In genomic region chr17:7552621-7553051, GRCh38 we compare ENCODE assay signal across 9 cellular contexts. TPM values are rescaled to one million over a fixed set of nuclear protein-coding genes. Genes with fewer than 3 reads are reported as not detected.
DNase-seq lines count a peak whose midpoint lies in the region; ATAC-seq, FAIRE-seq and TF ChIP-seq lines count a peak whose summit lies in the region.
"Had no signal": no experiment of that assay in that cellular context is flagged by ENCODE, and none has a peak within 500 bp of the region (broad histone marks: within the 10 kb centered on the region; RNA-seq: fewer than 3 reads in every experiment).

No MANE protein-coding gene starts in this region.

- no peak for TF ChIP-seq POLR2A in H54 (IDR thresholded peaks at IDR 0.05; ENCODE audit: low read depth, low read length)

- no peak for FAIRE-seq in H54 (lab: Jason Lieb, UNC)

- peak; percentile 92 for DNase-seq in GM12865 (ENCODE audit: low read depth)
- peak; percentile 19 for DNase-seq in OCI-M1 (lab: John Stamatoyannopoulos, UW)
- peak in 1 of 2 donors; percentile 47 for DNase-seq in left lung
- no peak for DNase-seq in Right ventricle myocardium superior
- DNase-seq in psoas muscle: no peak
- DNase-seq in H54 (ENCODE audit: insufficient read length, low spot score): no peak
- DNase-seq in OCI-M2 (lab: John Stamatoyannopoulos, UW; ENCODE audit: unreplicated experiment): no peak
- DNase-seq: NCI-H2029 treated with DMSO at 0.1 percent for 48 hours had no signal

- peak; percentile 52 for ATAC-seq in GM21526 (IDR thresholded peaks at IDR 0.05; ENCODE audit: low FRiP score, unreplicated experiment)
- ATAC-seq in left lung: peak; percentile 23
- no peak for ATAC-seq in Right ventricle myocardium superior (ENCODE audit: poor library complexity)
- no peak for ATAC-seq in psoas muscle

- 79 to 87% (median 83%) methylated on average over 6 of the region's 6 CpGs for WGBS in psoas muscle, 3 donors

- H3K4me1 ChIP-seq in left lung (peaks cover 14 to 70% of the 10 kb centered on the region in 2 donors), psoas muscle (peaks cover 2% of the 10 kb centered on the region)

- intact Hi-C loops in left lung (cut with DNase I): no loop called here
- intact Hi-C loops in Right ventricle myocardium superior (cut with DNase I): no loop called here
- intact Hi-C loops in psoas muscle (cut with DNase I): no loop called here

- no peak overlapping the region for H3K4me3 ChIP-seq in GM12865 (ENCODE audit: low read depth, low read length)
- H3K4me3 ChIP-seq in left lung: no peak overlapping the region
- H3K4me3 ChIP-seq in psoas muscle: no peak overlapping the region

- TF ChIP-seq CTCF in GM12865 (IDR thresholded peaks at IDR 0.05; ENCODE audit: insufficient read depth, low read depth, low read length, missing control alignments): no peak
- TF ChIP-seq CTCF in left lung (IDR thresholded peaks at IDR 0.05): no peak
- TF ChIP-seq CTCF in psoas muscle (IDR thresholded peaks at IDR 0.05): no peak

- H3K27me3 ChIP-seq in left lung (no peaks in the 10 kb centered on the region), psoas muscle (ENCODE audit: insufficient read depth in 3 of 3, low read length in 2 of 3) (no peaks in the 10 kb centered on the region)

- H3K36me3 ChIP-seq in left lung (peaks cover 0 to 7% of the 10 kb centered on the region in 2 donors), psoas muscle (ENCODE audit: insufficient read depth in 1 of 2, low read depth in 1 of 2) (peaks cover 0 to 3% of the 10 kb centered on the region in 2 donors)

- no peaks in the 10 kb centered on the region for H3K9me3 ChIP-seq in left lung
- H3K9me3 ChIP-seq in psoas muscle: no peaks in the 10 kb centered on the region

- peak overlapping the region; percentile 48 to 82 for H3K27ac ChIP-seq in left lung
- no peak overlapping the region for H3K27ac ChIP-seq in psoas muscle

RNA-seq across cellular contexts. Expression of gene TNFSF12, which starts 3.8 kb away (rescaled TPM):
- total RNA-seq in left lung (10 to 100 TPM; 48.5 to 50.5 TPM), Right ventricle myocardium superior (34.6 TPM), psoas muscle (10 to 100 TPM; 14.3 to 23.4 (median 15.6) TPM)
- polyA plus RNA-seq in psoas muscle: 10 to 100 TPM; 10.2 to 18.9 (median 13.8) TPM

RNA-seq across cellular contexts. Expression of gene TNFSF13, which starts 5.9 kb away (rescaled TPM):
- total RNA-seq in left lung (10 to 100 TPM; 79.2 to 87.4 TPM), Right ventricle myocardium superior (8.3 TPM), psoas muscle (1 to 10 TPM; 4.0 to 5.4 (median 4.5) TPM)
- polyA plus RNA-seq in psoas muscle: 1 to 10 TPM; 2.8 to 4.3 (median 3.1) TPM

RNA-seq across cellular contexts. Expression of gene SENP3, which starts 9.1 kb away (rescaled TPM):
- total RNA-seq in left lung (10 to 100 TPM; 43.5 to 48.6 TPM), Right ventricle myocardium superior (30.8 TPM), psoas muscle (10 to 100 TPM; 24.0 to 40.7 (median 38.3) TPM)
- 10 to 100 TPM; 44.1 to 90.5 (median 76.1) TPM for polyA plus RNA-seq in psoas muscle

RNA-seq across cellular contexts. Expression of gene CD68, which starts 26.8 kb away (rescaled TPM):
- 100 to 1,000 TPM; 305 to 427 TPM for total RNA-seq in left lung
- 32.0 TPM for total RNA-seq in Right ventricle myocardium superior
- total RNA-seq in psoas muscle: 10 to 100 TPM; 15.8 to 38.4 (median 26.4) TPM
- polyA plus RNA-seq in psoas muscle: 100 to 1,000 TPM in 1 of 3 donors, 10 to 100 TPM in 2; 16.5 to 298 (median 21.8) TPM

RNA-seq across cellular contexts. Expression of gene MPDU1, which starts 31.0 kb away (rescaled TPM):
- 10 to 100 TPM; 81.4 to 87.5 TPM for total RNA-seq in left lung
- total RNA-seq in Right ventricle myocardium superior: 25.9 TPM
- 10 to 100 TPM; 19.3 to 40.6 (median 34.1) TPM for total RNA-seq in psoas muscle
- 100 to 1,000 TPM in 1 of 3 donors, 10 to 100 TPM in 2; 53.6 to 147 (median 77.8) TPM for polyA plus RNA-seq in psoas muscle

Comparison
In these comparisons a context has a peak if more than half of its experiments do, and no peak if none do; other contexts are left out.
1. DNase-seq: peak in GM12865 (single experiment) and OCI-M1 (single experiment); none in Right ventricle myocardium superior (single experiment), psoas muscle (0 of 2), H54 (single experiment) and OCI-M2 (single experiment).
2. ATAC-seq: peak in GM21526 (single experiment) and left lung (single experiment); none in Right ventricle myocardium superior (single experiment) and psoas muscle (0 of 4).